Comparison of ENCODE assay signal across 35 cellular contexts in the genomic region with DNA sequence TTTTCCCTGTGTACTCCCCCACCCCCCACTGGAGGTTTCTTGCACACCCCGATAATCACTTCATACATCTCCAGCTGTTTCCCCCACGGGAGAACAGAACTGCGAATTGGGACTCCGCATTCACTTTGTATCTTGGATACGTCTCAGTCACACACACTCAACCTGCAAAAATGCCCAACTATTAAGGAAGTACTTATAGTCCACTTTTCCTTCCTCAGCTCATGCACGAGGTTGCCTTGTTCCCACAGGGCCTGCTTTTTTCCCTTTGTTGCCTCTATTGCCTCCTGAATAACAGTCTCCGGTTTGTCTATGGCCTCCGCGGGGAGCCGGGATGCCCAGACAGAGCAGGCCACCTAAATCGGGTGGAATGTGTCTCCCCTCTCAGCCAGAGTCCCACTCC.
"Had no signal": no experiment of that assay in that cellular context is flagged by ENCODE, and none has a peak within 500 bp of the region (broad histone marks: within the 10 kb centered on the region; RNA-seq: fewer than 3 reads in every experiment).

No MANE protein-coding gene starts in this region.

- H3K27me3 Mint-ChIP-seq: activated CD4-positive, alpha-beta memory T cell treated with anti-CD3 and anti-CD28 coated beads for 36 hours; activated CD4-positive, alpha-beta T cell treated with anti-CD3 and anti-CD28 coated beads for 36 hours; activated CD4-positive, alpha-beta T cell treated with anti-CD3 and anti-CD28 coated beads, Interleukin-2, amount 10 ng/mL, durations not matched to agents 24 days and 14 days; activated CD8-positive, alpha-beta memory T cell treated with anti-CD3 and anti-CD28 coated beads, Interleukin-2, amount 10 ng/mL, durations not matched to agents 7 days and 5 days; activated naive CD4-positive, alpha-beta T cell treated with anti-CD3 and anti-CD28 coated beads, Interleukin-2, amount 50 U/mL, for 24 hours; activated naive CD8-positive, alpha-beta T cell treated with anti-CD3 and anti-CD28 coated beads for 36 hours; activated naive CD8-positive, alpha-beta T cell treated with anti-CD3 and anti-CD28 coated beads, Interleukin-2, amount 50 U/mL, for 24 hours; brain; T-helper 17 cell had no signal

- H3K27ac Mint-ChIP-seq: activated CD4-positive, alpha-beta memory T cell treated with anti-CD3 and anti-CD28 coated beads for 36 hours; activated CD4-positive, alpha-beta T cell treated with anti-CD3 and anti-CD28 coated beads for 36 hours; activated CD4-positive, alpha-beta T cell treated with anti-CD3 and anti-CD28 coated beads, Interleukin-2, amount 10 ng/mL, durations not matched to agents 24 days and 14 days; activated CD8-positive, alpha-beta memory T cell treated with anti-CD3 and anti-CD28 coated beads, Interleukin-2, amount 10 ng/mL, durations not matched to agents 7 days and 5 days; activated CD8-positive, alpha-beta T cell treated with anti-CD3 and anti-CD28 coated beads, Interleukin-2, amount 10 ng/mL, durations not matched to agents 7 days and 5 days; activated naive CD4-positive, alpha-beta T cell treated with anti-CD3 and anti-CD28 coated beads for 36 hours; activated naive CD4-positive, alpha-beta T cell treated with anti-CD3 and anti-CD28 coated beads, Interleukin-2, amount 50 U/mL, for 24 hours; activated naive CD8-positive, alpha-beta T cell treated with anti-CD3 and anti-CD28 coated beads for 36 hours; activated naive CD8-positive, alpha-beta T cell treated with anti-CD3 and anti-CD28 coated beads, Interleukin-2, amount 50 U/mL, for 24 hours; activated T-helper 1 cell treated with anti-CD3 and anti-CD28 coated beads, Interleukin-12 subunit alpha, Interleukin-12 subunit beta, Interleukin-2, Interleukin-4 antibody, amounts not matched to agents 30 ng/mL and 10 ng/mL and 1 ng/mL, durations not matched to agents 14 hours and 24 hours and 36 hours; activated T-helper 2 cell treated with anti-CD3 and anti-CD28 coated beads, Interferon-gamma antibody, Interleukin-2, Interleukin-4, amounts not matched to agents 10 μg/mL and 5 μg/mL and 100 μg/mL, durations not matched to agents 14 hours and 24 hours and 36 hours; brain; endodermal cell; T-helper 17 cell; T-helper 2 cell treated with Interferon-gamma antibody and Interleukin-4, amounts not matched to agents 5 μg/mL and 100 μg/mL, for 36 hours had no signal

- H3K36me3 Mint-ChIP-seq: activated CD4-positive, alpha-beta memory T cell treated with anti-CD3 and anti-CD28 coated beads for 36 hours; activated CD8-positive, alpha-beta memory T cell treated with anti-CD3 and anti-CD28 coated beads, Interleukin-2, amount 10 ng/mL, durations not matched to agents 7 days and 5 days; activated naive CD4-positive, alpha-beta T cell treated with anti-CD3 and anti-CD28 coated beads, Interleukin-2, amount 50 U/mL, for 24 hours; activated naive CD8-positive, alpha-beta T cell treated with anti-CD3 and anti-CD28 coated beads for 36 hours; brain had no signal

- H3K4me3 Mint-ChIP-seq: activated CD4-positive, alpha-beta memory T cell treated with anti-CD3 and anti-CD28 coated beads for 36 hours; activated CD4-positive, alpha-beta T cell treated with anti-CD3 and anti-CD28 coated beads for 36 hours; activated CD4-positive, alpha-beta T cell treated with anti-CD3 and anti-CD28 coated beads, Interleukin-2, amount 10 ng/mL, durations not matched to agents 24 days and 14 days; activated CD8-positive, alpha-beta memory T cell treated with anti-CD3 and anti-CD28 coated beads, Interleukin-2, amount 10 ng/mL, durations not matched to agents 7 days and 5 days; activated CD8-positive, alpha-beta T cell treated with anti-CD3 and anti-CD28 coated beads, Interleukin-2, amount 10 ng/mL, durations not matched to agents 7 days and 5 days; activated naive CD4-positive, alpha-beta T cell treated with anti-CD3 and anti-CD28 coated beads for 36 hours; activated naive CD4-positive, alpha-beta T cell treated with anti-CD3 and anti-CD28 coated beads, Interleukin-2, amount 50 U/mL, for 24 hours; activated naive CD8-positive, alpha-beta T cell treated with anti-CD3 and anti-CD28 coated beads for 36 hours; activated naive CD8-positive, alpha-beta T cell treated with anti-CD3 and anti-CD28 coated beads, Interleukin-2, amount 50 U/mL, for 24 hours; activated T-helper 1 cell treated with anti-CD3 and anti-CD28 coated beads, Interleukin-12 subunit alpha, Interleukin-12 subunit beta, Interleukin-2, Interleukin-4 antibody, amounts not matched to agents 30 ng/mL and 10 ng/mL and 1 ng/mL, durations not matched to agents 14 hours and 24 hours and 36 hours; brain; endodermal cell; T-helper 17 cell; T-helper 2 cell treated with Interferon-gamma antibody and Interleukin-4, amounts not matched to agents 5 μg/mL and 100 μg/mL, for 36 hours had no signal

- DNase-seq: activated CD4-positive, alpha-beta memory T cell treated with anti-CD3 and anti-CD28 coated beads for 36 hours; activated CD4-positive, alpha-beta T cell treated with anti-CD3 and anti-CD28 coated beads for 36 hours; activated CD4-positive, alpha-beta T cell treated with anti-CD3 and anti-CD28 coated beads, Interleukin-2, amount 10 ng/mL, durations not matched to agents 24 days and 14 days; activated CD4-positive, CD25-positive, alpha-beta regulatory T cell; activated CD4-positive, CD25-positive, alpha-beta regulatory T cell treated with anti-CD3 and anti-CD28 coated beads, Interleukin-2, amount 50 U/mL, for 72 hours; activated CD8-positive, alpha-beta memory T cell treated with anti-CD3 and anti-CD28 coated beads, Interleukin-2, amount 10 ng/mL, durations not matched to agents 7 days and 5 days; activated CD8-positive, alpha-beta memory T cell treated with anti-CD3 and anti-CD28 coated beads, Interleukin-2, amount 50 U/mL, for 4 hours; activated CD8-positive, alpha-beta T cell treated with anti-CD3 and anti-CD28 coated beads, Interleukin-2, amount 10 ng/mL, durations not matched to agents 7 days and 5 days; activated effector memory CD4-positive, alpha-beta T cell treated with anti-CD3 and anti-CD28 coated beads, Interleukin-2, amount 50 U/mL, for 16 hours; activated naive CD4-positive, alpha-beta T cell treated with anti-CD3 and anti-CD28 coated beads for 36 hours; activated naive CD8-positive, alpha-beta T cell treated with anti-CD3 and anti-CD28 coated beads for 36 hours; activated naive CD8-positive, alpha-beta T cell treated with anti-CD3 and anti-CD28 coated beads, Interleukin-2, amount 50 U/mL, for 24 hours; activated T-cell treated with anti-CD3 and anti-CD28 coated beads, Interleukin-2, amount 50 U/mL, for 1 hour; activated T-cell treated with anti-CD3 and anti-CD28 coated beads, Interleukin-2, amount 50 U/mL, for 48 hours; adrenal gland; central memory CD4-positive, alpha-beta T cell; cerebellar nuclear complex; colonic mucosa; effector memory CD4-positive, alpha-beta T cell; endodermal cell; foreskin fibroblast; T-helper 1 cell; T-helper 17 cell; T1000; WERI-Rb-1 had no signal

- H3K9me3 ChIP-seq: adrenal gland, ascending aorta, colonic mucosa had no signal

- H3K36me3 ChIP-seq: adrenal gland, ascending aorta, breast epithelium, cardiac muscle cell, colonic mucosa, WERI-Rb-1 had no signal

- H3K27me3 ChIP-seq: adrenal gland, ascending aorta, breast epithelium, cardiac muscle cell, colonic mucosa had no signal

- H3K4me1 Mint-ChIP-seq: activated CD4-positive, alpha-beta T cell treated with anti-CD3 and anti-CD28 coated beads for 36 hours; activated CD4-positive, alpha-beta T cell treated with anti-CD3 and anti-CD28 coated beads, Interleukin-2, amount 10 ng/mL, durations not matched to agents 24 days and 14 days; activated CD8-positive, alpha-beta memory T cell treated with anti-CD3 and anti-CD28 coated beads, Interleukin-2, amount 10 ng/mL, durations not matched to agents 7 days and 5 days; activated naive CD4-positive, alpha-beta T cell treated with anti-CD3 and anti-CD28 coated beads, Interleukin-2, amount 50 U/mL, for 24 hours; activated naive CD8-positive, alpha-beta T cell treated with anti-CD3 and anti-CD28 coated beads for 36 hours; activated naive CD8-positive, alpha-beta T cell treated with anti-CD3 and anti-CD28 coated beads, Interleukin-2, amount 50 U/mL, for 24 hours; brain; T-helper 17 cell had no signal

- ATAC-seq: activated CD4-positive, alpha-beta T cell treated with anti-CD3 and anti-CD28 coated beads for 36 hours; activated CD8-positive, alpha-beta memory T cell treated with anti-CD3 and anti-CD28 coated beads, Interleukin-2, amount 10 ng/mL, durations not matched to agents 7 days and 5 days; activated CD8-positive, alpha-beta T cell treated with anti-CD3 and anti-CD28 coated beads, Interleukin-2, amount 10 ng/mL, durations not matched to agents 7 days and 5 days; activated naive CD8-positive, alpha-beta T cell treated with anti-CD3 and anti-CD28 coated beads, Interleukin-2, amount 50 U/mL, for 24 hours; esophagus mucosa; T-helper 17 cell had no signal

- H3K27ac ChIP-seq: adrenal gland, ascending aorta, breast epithelium, cardiac muscle cell, colonic mucosa, WERI-Rb-1 had no signal

- H3K4me1 ChIP-seq: adrenal gland, ascending aorta, breast epithelium, colonic mucosa had no signal

- FAIRE-seq: frontal cortex had no signal

- H3K4me3 ChIP-seq: adrenal gland, ascending aorta, breast epithelium, cardiac muscle cell, colonic mucosa had no signal
